1 cellular context compared by ENCODE assay signal in the genomic region with DNA sequence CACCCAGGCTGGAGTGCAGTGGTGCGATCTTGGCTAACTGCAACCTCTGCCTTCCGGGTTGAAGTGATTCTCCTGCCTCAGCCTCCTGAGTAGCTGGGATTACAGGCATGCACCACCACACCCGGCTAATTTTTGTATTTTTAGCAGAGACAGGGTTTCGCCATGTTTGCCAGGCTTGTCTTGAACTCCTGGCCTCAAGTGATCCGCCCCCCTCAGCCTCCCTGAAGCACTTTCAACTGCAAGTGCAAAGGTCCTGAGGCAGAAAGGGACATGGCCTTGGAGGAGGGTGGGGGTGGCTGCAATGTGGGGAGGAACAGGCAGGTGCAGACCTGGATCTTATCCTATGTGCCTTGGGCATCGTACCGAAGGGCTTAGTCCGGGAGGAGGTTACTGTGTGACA. TPM values are rescaled to one million over a fixed set of nuclear protein-coding genes. Genes with fewer than 3 reads are reported as not detected.
"Had no signal": no experiment of that assay in that cellular context is flagged by ENCODE, and none has a peak within 500 bp of the region (broad histone marks: within the 10 kb centered on the region; RNA-seq: fewer than 3 reads in every experiment).

No MANE protein-coding gene starts in this region.

RNA-seq across cellular contexts. Expression of a gene that starts 27.3 kb away (rescaled TPM):
- total RNA-seq: vagina had no signal
